1 cellular context compared by ENCODE assay signal in the genomic region with DNA sequence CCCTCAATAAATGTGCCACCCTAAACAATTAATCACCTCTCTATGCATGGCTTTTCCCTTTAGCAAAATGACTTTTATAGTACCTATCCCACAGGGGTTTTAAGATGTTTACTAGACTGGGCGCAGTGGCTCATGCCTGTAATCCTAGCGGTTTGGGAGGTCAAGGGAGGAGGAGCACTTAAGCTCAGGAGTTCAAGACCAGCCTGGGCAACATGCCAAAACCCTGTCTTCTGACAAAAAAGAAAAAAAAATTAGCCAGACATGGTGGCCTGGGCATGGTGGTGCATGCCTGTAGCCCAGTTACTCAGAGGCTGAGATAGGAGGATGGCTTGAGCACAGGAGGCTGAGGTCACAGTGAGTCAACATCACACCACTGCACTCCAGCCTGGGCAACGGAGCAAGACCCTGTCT.
TF ChIP-seq lines count a peak whose summit lies in the region.

No MANE protein-coding gene starts in this region.

TF ChIP-seq in WTC11, 78 proteins besides CTCF, POLR2A, EP300 and RAD21:
- TF ChIP-seq, protein P1, sequence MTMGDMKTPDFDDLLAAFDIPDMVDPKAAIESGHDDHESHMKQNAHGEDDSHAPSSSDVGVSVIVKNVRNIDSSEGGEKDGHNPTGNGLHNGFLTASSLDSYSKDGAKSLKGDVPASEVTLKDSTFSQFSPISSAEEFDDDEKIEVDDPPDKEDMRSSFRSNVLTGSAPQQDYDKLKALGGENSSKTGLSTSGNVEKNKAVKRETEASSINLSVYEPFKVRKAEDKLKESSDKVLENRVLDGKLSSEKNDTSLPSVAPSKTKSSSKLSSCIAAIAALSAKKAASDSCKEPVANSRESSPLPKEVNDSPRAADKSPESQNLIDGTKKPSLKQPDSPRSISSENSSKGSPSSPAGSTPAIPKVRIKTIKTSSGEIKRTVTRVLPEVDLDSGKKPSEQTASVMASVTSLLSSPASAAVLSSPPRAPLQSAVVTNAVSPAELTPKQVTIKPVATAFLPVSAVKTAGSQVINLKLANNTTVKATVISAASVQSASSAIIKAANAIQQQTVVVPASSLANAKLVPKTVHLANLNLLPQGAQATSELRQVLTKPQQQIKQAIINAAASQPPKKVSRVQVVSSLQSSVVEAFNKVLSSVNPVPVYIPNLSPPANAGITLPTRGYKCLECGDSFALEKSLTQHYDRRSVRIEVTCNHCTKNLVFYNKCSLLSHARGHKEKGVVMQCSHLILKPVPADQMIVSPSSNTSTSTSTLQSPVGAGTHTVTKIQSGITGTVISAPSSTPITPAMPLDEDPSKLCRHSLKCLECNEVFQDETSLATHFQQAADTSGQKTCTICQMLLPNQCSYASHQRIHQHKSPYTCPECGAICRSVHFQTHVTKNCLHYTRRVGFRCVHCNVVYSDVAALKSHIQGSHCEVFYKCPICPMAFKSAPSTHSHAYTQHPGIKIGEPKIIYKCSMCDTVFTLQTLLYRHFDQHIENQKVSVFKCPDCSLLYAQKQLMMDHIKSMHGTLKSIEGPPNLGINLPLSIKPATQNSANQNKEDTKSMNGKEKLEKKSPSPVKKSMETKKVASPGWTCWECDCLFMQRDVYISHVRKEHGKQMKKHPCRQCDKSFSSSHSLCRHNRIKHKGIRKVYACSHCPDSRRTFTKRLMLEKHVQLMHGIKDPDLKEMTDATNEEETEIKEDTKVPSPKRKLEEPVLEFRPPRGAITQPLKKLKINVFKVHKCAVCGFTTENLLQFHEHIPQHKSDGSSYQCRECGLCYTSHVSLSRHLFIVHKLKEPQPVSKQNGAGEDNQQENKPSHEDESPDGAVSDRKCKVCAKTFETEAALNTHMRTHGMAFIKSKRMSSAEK (CRISPR knock-in tag; IDR thresholded peaks at IDR 0.05; ENCODE audit: borderline replicate concordance) = no peak
- TF ChIP-seq, protein P2, sequence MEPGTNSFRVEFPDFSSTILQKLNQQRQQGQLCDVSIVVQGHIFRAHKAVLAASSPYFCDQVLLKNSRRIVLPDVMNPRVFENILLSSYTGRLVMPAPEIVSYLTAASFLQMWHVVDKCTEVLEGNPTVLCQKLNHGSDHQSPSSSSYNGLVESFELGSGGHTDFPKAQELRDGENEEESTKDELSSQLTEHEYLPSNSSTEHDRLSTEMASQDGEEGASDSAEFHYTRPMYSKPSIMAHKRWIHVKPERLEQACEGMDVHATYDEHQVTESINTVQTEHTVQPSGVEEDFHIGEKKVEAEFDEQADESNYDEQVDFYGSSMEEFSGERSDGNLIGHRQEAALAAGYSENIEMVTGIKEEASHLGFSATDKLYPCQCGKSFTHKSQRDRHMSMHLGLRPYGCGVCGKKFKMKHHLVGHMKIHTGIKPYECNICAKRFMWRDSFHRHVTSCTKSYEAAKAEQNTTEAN (CRISPR knock-in tag; IDR thresholded peaks at IDR 0.05) = no peak
- TF ChIP-seq ZMAT4 (CRISPR knock-in tag; IDR thresholded peaks at IDR 0.05) (no peak), MAX (CRISPR knock-in tag; IDR thresholded peaks at IDR 0.05) (no peak), ARID4B (CRISPR knock-in tag; IDR thresholded peaks at IDR 0.05; ENCODE audit: borderline replicate concordance) (no peak)
